ENCODE assay signal across 12 cellular contexts in genomic region chr16:706189-707061, GRCh38. TPM values are rescaled to one million over a fixed set of nuclear protein-coding genes. Genes with fewer than 3 reads are reported as not detected.
A peak's percentile ranks its signal among the peaks of the same experiment; 100 is the strongest.
DNase-seq lines count a peak whose midpoint lies in the region; ATAC-seq and TF ChIP-seq lines count a peak whose summit lies in the region.
"Had no signal": no experiment of that assay in that cellular context is flagged by ENCODE, and none has a peak within 500 bp of the region (broad histone marks: within the 10 kb centered on the region; RNA-seq: fewer than 3 reads in every experiment).

No MANE protein-coding gene starts in this region.

- H3K9me3 ChIP-seq in BLaER1, result no peaks in the 10 kb centered on the region
- H3K9me3 ChIP-seq in iPS-20b (ENCODE audit: insufficient read depth, low read depth, low read length), result no peaks in the 10 kb centered on the region
- H3K9me3 ChIP-seq in testis, result no peaks in the 10 kb centered on the region
- H3K9me3 ChIP-seq: upper lobe of left lung had no signal

- H3K18ac ChIP-seq in mesendoderm (ENCODE audit: low read length), result no peak overlapping the region

- POLR2A ChIA-PET in RWPE1 (lab: Yijun Ruan, JAX; ENCODE audit: low non-redundant PET), result interaction anchor here (0.6 to 2.0 kb wide), 2 partner anchors 9 to 11 kb away, joined by 6 to 9 read pairs; no protein-coding TSS in a partner anchor

- no CpG with 5 or more reads among the region's 49 CpGs for WGBS in mesendoderm (ENCODE audit: extremely low coverage, insufficient coverage, low lambda C conversion rate)
- WGBS in testis, 2 donors, result 2 to 4% methylated on average over 15 to 49 of the region's 49 CpGs

- DNase-seq in DMS79 (lab: John Stamatoyannopoulos, UW), result peak; percentile 18
- DNase-seq in RWPE1 (ENCODE audit: low spot score), result no peak
- DNase-seq in mesendoderm, result no peak
- no peak for DNase-seq in testis
- DNase-seq: activated CD4-positive, alpha-beta T cell treated with anti-CD3 and anti-CD28 coated beads, Interleukin-2, amount 50 U/mL, for 4 hours; activated naive CD8-positive, alpha-beta T cell treated with anti-CD3 and anti-CD28 coated beads, Interleukin-2, amount 10 ng/mL, durations not matched to agents 7 days and 5 days; IMR-90; right cardiac atrium had no signal

- H4K5ac ChIP-seq in mesendoderm (ENCODE audit: low read length), result no peak overlapping the region

- TF ChIP-seq POLR2A in testis (IDR thresholded peaks at IDR 0.05), result no peak

- H3K4me3 ChIP-seq in BLaER1 (peak overlapping the region; percentile 65), iPS-20b (ENCODE audit: low read length) (peak overlapping the region; percentile 54), mesendoderm (ENCODE audit: low read length) (no peak overlapping the region), testis (peak overlapping the region in 1 of 2 donors; percentile 6)

- H3K27me3 ChIP-seq in BLaER1 (peaks cover 100% of the 10 kb centered on the region), iPS-20b (ENCODE audit: insufficient read depth, low read length) (peaks cover 87% of the 10 kb centered on the region), mesendoderm (ENCODE audit: insufficient read depth, low read length, poor library complexity) (peaks cover 32% of the 10 kb centered on the region), testis (no peaks in the 10 kb centered on the region)

- no peaks in the 10 kb centered on the region for H3K79me1 ChIP-seq in mesendoderm (ENCODE audit: low read length)

- no peak for ATAC-seq in HG03097 (IDR thresholded peaks at IDR 0.05; ENCODE audit: low FRiP score, unreplicated experiment)
- ATAC-seq: right cardiac atrium had no signal

- H3K4me1 ChIP-seq in BLaER1, result peaks cover 35% of the 10 kb centered on the region
- H3K4me1 ChIP-seq in iPS-20b (ENCODE audit: insufficient read depth, low read length), result no peaks in the 10 kb centered on the region
- H3K4me1 ChIP-seq in mesendoderm (ENCODE audit: control insufficient read depth, low read depth, low read length), result no peaks in the 10 kb centered on the region
- peaks cover 5% of the 10 kb centered on the region for H3K4me1 ChIP-seq in testis

- no peaks in the 10 kb centered on the region for H3K79me2 ChIP-seq in mesendoderm (ENCODE audit: control insufficient read depth, insufficient read depth, low read length)

- no peak overlapping the region for H2BK120ac ChIP-seq in mesendoderm (ENCODE audit: low read depth, low read length)

- no peak overlapping the region for H4K8ac ChIP-seq in mesendoderm (ENCODE audit: low read depth, low read length)

- H2AK5ac ChIP-seq in mesendoderm (ENCODE audit: low read length), result no peak overlapping the region

- intact Hi-C loops in testis (cut with DNase I; ENCODE audit: low total_unique reads), result no loop called here

- no peak overlapping the region for H2BK15ac ChIP-seq in mesendoderm (replicated peaks; ENCODE audit: low read depth)

- H3K36me3 ChIP-seq in BLaER1 (no peaks in the 10 kb centered on the region), iPS-20b (ENCODE audit: insufficient read depth, low read depth, low read length) (no peaks in the 10 kb centered on the region), mesendoderm (ENCODE audit: control insufficient read depth, insufficient read depth, low read length) (no peaks in the 10 kb centered on the region), testis (ENCODE audit: low read depth, missing control alignments) (no peaks in the 10 kb centered on the region)
- H3K36me3 ChIP-seq: upper lobe of left lung had no signal

- no peak for TF ChIP-seq CTCF in RWPE1 (conservative IDR thresholded peaks at IDR 0.05; ENCODE audit: low read depth)
- TF ChIP-seq CTCF in testis (IDR thresholded peaks at IDR 0.05), result no peak

- peaks cover 88% of the 10 kb centered on the region for H4K20me1 ChIP-seq in BLaER1

- no peak overlapping the region for H2BK5ac ChIP-seq in mesendoderm (ENCODE audit: low read length)

- CTCF ChIA-PET in RWPE1 (lab: Yijun Ruan, JAX), result interaction anchor here (0.6 to 1.1 kb wide), 3 partner anchors 49 to 79 kb away, joined by 3 to 5 read pairs (median 3); partner anchors contain the start of gene WDR90

- no peak overlapping the region for H3K56ac ChIP-seq in mesendoderm (ENCODE audit: low read length)

- H3K23ac ChIP-seq in mesendoderm (ENCODE audit: low read length), result no peak overlapping the region

- H3K4ac ChIP-seq in mesendoderm (ENCODE audit: low read depth, low read length), result no peak overlapping the region

- H3K4me2 ChIP-seq in BLaER1 (peak overlapping the region; percentile 90), mesendoderm (ENCODE audit: low read length) (no peak overlapping the region)

- H3K9ac ChIP-seq in BLaER1, result no peak overlapping the region
- H3K9ac ChIP-seq in iPS-20b (ENCODE audit: low read depth, low read length), result no peak overlapping the region
- no peak overlapping the region for H3K9ac ChIP-seq in mesendoderm (ENCODE audit: low read length)

- H3K27ac ChIP-seq in BLaER1, result no peak overlapping the region
- peak overlapping the region; percentile 87 for H3K27ac ChIP-seq in RWPE1
- no peak overlapping the region for H3K27ac ChIP-seq in iPS-20b (ENCODE audit: low read length)
- no peak overlapping the region for H3K27ac ChIP-seq in mesendoderm (ENCODE audit: low read depth, low read length)
- no peak overlapping the region for H3K27ac ChIP-seq in testis
- H3K27ac ChIP-seq: upper lobe of left lung had no signal

RNA-seq across cellular contexts. Expression of gene FBXL16, which starts 0.8 kb away (rescaled TPM):
- 1.1 TPM for polyA plus RNA-seq in mesendoderm (2013, experiment 1 of 2)
- polyA plus RNA-seq in mesendoderm (2013, experiment 2 of 2), result 1.2 TPM
- 10 to 100 TPM; 15.8 to 16.1 TPM for total RNA-seq in testis
- polyA plus RNA-seq in testis (ENCODE audit: insufficient read depth, low read depth, low replicate concordance), result 23.4 TPM

RNA-seq across cellular contexts. Expression of gene METRN, which starts 8.5 kb away (rescaled TPM):
- 2.4 TPM for polyA plus RNA-seq in mesendoderm (2013, experiment 1 of 2)
- polyA plus RNA-seq in mesendoderm (2013, experiment 2 of 2), result 2.0 TPM
- 10 to 100 TPM; 34.9 to 50.6 TPM for total RNA-seq in testis
- polyA plus RNA-seq in testis (ENCODE audit: insufficient read depth, low read depth, low replicate concordance), result 21.0 TPM

RNA-seq across cellular contexts. Expression of gene ANTKMT, which starts 14.5 kb away (rescaled TPM):
- 12.5 TPM for polyA plus RNA-seq in mesendoderm (2013, experiment 1 of 2)
- polyA plus RNA-seq in mesendoderm (2013, experiment 2 of 2), result 13.3 TPM
- total RNA-seq in testis, result 100 to 1,000 TPM in 1 of 2 donors, 10 to 100 TPM in 1; 81.1 to 108 TPM
- 68.5 TPM for polyA plus RNA-seq in testis (ENCODE audit: insufficient read depth, low read depth, low replicate concordance)

RNA-seq across cellular contexts. Expression of gene WDR24, which starts 16.2 kb away (rescaled TPM):
- polyA plus RNA-seq in mesendoderm (2013, experiment 1 of 2), result 9.2 TPM
- 8.9 TPM for polyA plus RNA-seq in mesendoderm (2013, experiment 2 of 2)
- total RNA-seq in testis, result 10 to 100 TPM; 33.9 to 39.1 TPM
- polyA plus RNA-seq in testis (ENCODE audit: insufficient read depth, low read depth, low replicate concordance), result 21.4 TPM

RNA-seq across cellular contexts. Expression of gene CCDC78, which starts 19.8 kb away (rescaled TPM):
- 1.2 TPM for polyA plus RNA-seq in mesendoderm (2013, experiment 1 of 2)
- 1.1 TPM for polyA plus RNA-seq in mesendoderm (2013, experiment 2 of 2)
- 1 to 10 TPM; 3.2 to 6.1 TPM for total RNA-seq in testis
- 5.7 TPM for polyA plus RNA-seq in testis (ENCODE audit: insufficient read depth, low read depth, low replicate concordance)
